ENCODE assay signal across 19 cellular contexts in genomic region chr2:60334610-60335009, GRCh38.
DNase-seq lines count a peak whose midpoint lies in the region; ATAC-seq, FAIRE-seq and TF ChIP-seq lines count a peak whose summit lies in the region.
"Had no signal": no experiment of that assay in that cellular context is flagged by ENCODE, and none has a peak within 500 bp of the region (broad histone marks: within the 10 kb centered on the region; RNA-seq: fewer than 3 reads in every experiment).

No MANE protein-coding gene starts in this region.

- H2AFZ ChIP-seq in HepG2 (ENCODE audit: low read length) = no peak overlapping the region

- H3K27ac ChIP-seq in HepG2 (ENCODE audit: extremely low read length, insufficient read depth, low read length) = no peak overlapping the region
- no peak overlapping the region for H3K27ac ChIP-seq in right lobe of liver
- no peak overlapping the region for H3K27ac ChIP-seq in esophagus muscularis mucosa (replicated peaks in 1 of 4)
- no peak overlapping the region for H3K27ac ChIP-seq in vagina
- H3K27ac ChIP-seq: Peyer's patch had no signal

- H4K20me1 ChIP-seq in HepG2 (ENCODE audit: insufficient read depth, low read length) = no peaks in the 10 kb centered on the region

- H3K9me3 ChIP-seq in HepG2 (ENCODE audit: low read length) (no peaks in the 10 kb centered on the region), right lobe of liver (no peaks in the 10 kb centered on the region), esophagus muscularis mucosa (no peaks in the 10 kb centered on the region), vagina (no peaks in the 10 kb centered on the region)
- H3K9me3 ChIP-seq: Peyer's patch had no signal

- POLR2A ChIA-PET in HepG2 (lab: Yijun Ruan, JAX) = no interaction called here

- H3K4me1 ChIP-seq in HepG2 (ENCODE audit: insufficient read depth, low read length) (peaks cover 17% of the 10 kb centered on the region), right lobe of liver (no peaks in the 10 kb centered on the region), esophagus muscularis mucosa (no peaks in the 10 kb centered on the region), vagina (no peaks in the 10 kb centered on the region)
- H3K4me1 ChIP-seq: Peyer's patch had no signal

- TF ChIP-seq RAD21 in HepG2 (CRISPR knock-in tag; IDR thresholded peaks at IDR 0.05) = no peak

- no peak for TF ChIP-seq POLR2A in HepG2 (IDR thresholded peaks at IDR 0.05; ENCODE audit: insufficient read depth in 1 of 2, low read depth in 2 of 2, low read length in 2 of 2)
- TF ChIP-seq POLR2A in right lobe of liver (IDR thresholded peaks at IDR 0.05) = no peak
- TF ChIP-seq POLR2A in esophagus muscularis mucosa (IDR thresholded peaks at IDR 0.05; ENCODE audit: low read depth) = no peak
- no peak for TF ChIP-seq POLR2A in vagina (IDR thresholded peaks at IDR 0.05)

- DNase-seq in HepG2 (ENCODE audit: low spot score) = no peak
- no peak for DNase-seq in right lobe of liver
- DNase-seq in NOMO-1 treated with dmso at 0.1 percent for 144 hours (lab: John Stamatoyannopoulos, UW; ENCODE audit: unreplicated experiment) = peak; percentile 62
- peak; percentile 77 for DNase-seq in esophagus muscularis mucosa (ENCODE audit: extremely low spot score)
- peak; percentile 49 to 60 for DNase-seq in vagina (ENCODE audit: extremely low spot score in 2 of 2)
- no peak for DNase-seq in GM03348 (ENCODE audit: low spot score)
- DNase-seq in NCI-H2227 (lab: John Stamatoyannopoulos, UW; ENCODE audit: unreplicated experiment) = no peak
- DNase-seq: Calu3, KBM-7, NCI-H1092 treated with DMSO at 0.1 percent for 48 hours, NCI-H2081 treated with DMSO at 0.1 percent for 48 hours, NCI-H2227 treated with DMSO at 0.1 percent for 48 hours, NCI-H524 treated with DMSO at 0.1 percent for 48 hours, Peyer's patch, T-cell had no signal

- H3K79me2 ChIP-seq in HepG2 (ENCODE audit: insufficient read depth, low read length) = no peaks in the 10 kb centered on the region

- H3K4me3 ChIP-seq in HepG2 (replicated peaks in 1 of 3; ENCODE audit: insufficient read depth in 1 of 3, low read depth in 2 of 3, low read length in 3 of 3) (no peak overlapping the region), right lobe of liver (no peak overlapping the region), esophagus muscularis mucosa (no peak overlapping the region), vagina (no peak overlapping the region)
- H3K4me3 ChIP-seq: Peyer's patch had no signal

- TF ChIP-seq EP300 in HepG2 (IDR thresholded peaks at IDR 0.05; ENCODE audit: low read depth in 2 of 2, low read length in 2 of 2) = no peak
- TF ChIP-seq EP300 in HepG2 (CRISPR knock-in tag; IDR thresholded peaks at IDR 0.05; ENCODE audit: borderline replicate concordance) = no peak
- TF ChIP-seq EP300 in esophagus muscularis mucosa (IDR thresholded peaks at IDR 0.05) = no peak

- ATAC-seq in HepG2 (no peak), right lobe of liver (no peak), GM21786 (IDR thresholded peaks at IDR 0.05; ENCODE audit: unreplicated experiment) (no peak)
- ATAC-seq: CD8-positive, alpha-beta T cell; T-cell had no signal

- H3K9ac ChIP-seq in HepG2 (ENCODE audit: insufficient read depth, low read depth, low read length) = no peak overlapping the region

- no TSS peak for BruUV-seq in HepG2 (replicated peaks; lab: Mats Ljungman, UMichigan)

- H3K36me3 ChIP-seq in HepG2 (replicated peaks in 1 of 2; ENCODE audit: control insufficient read depth in 1 of 2, insufficient read depth in 2 of 2, low read length in 2 of 2) (no peaks in the 10 kb centered on the region), right lobe of liver (no peaks in the 10 kb centered on the region), esophagus muscularis mucosa (no peaks in the 10 kb centered on the region), vagina (no peaks in the 10 kb centered on the region)
- H3K36me3 ChIP-seq: Peyer's patch had no signal

- no peak for FAIRE-seq in HepG2 (lab: Jason Lieb, UNC)
- FAIRE-seq: A204.1, GM12891 had no signal

- in situ Hi-C loops in HepG2 (cut with HindIII; ENCODE audit: extremely low pct_ligation_motif_present, low pct_unique_long_range_greater_than_20kb) = no loop called here

- TF ChIP-seq CTCF in HepG2 (CRISPR knock-in tag; IDR thresholded peaks at IDR 0.05) (no peak), right lobe of liver (IDR thresholded peaks at IDR 0.05) (no peak), esophagus muscularis mucosa (IDR thresholded peaks at IDR 0.05) (no peak), vagina (IDR thresholded peaks at IDR 0.05) (no peak)

- intact Hi-C loops in HepG2 (cut with micrococcal nuclease; ENCODE audit: unreplicated experiment) = no loop called here
- intact Hi-C loops in right lobe of liver (cut with DNase I) = no loop called here
- intact Hi-C loops in esophagus muscularis mucosa (cut with DNase I) = no loop called here
- intact Hi-C loops in vagina (cut with DNase I) = no loop called here

- CTCF ChIA-PET in HepG2 (lab: Yijun Ruan, JAX; ENCODE audit: low intra/inter-chr PET ratio, low total read pairs) = no interaction called here

- WGBS in HepG2 (ENCODE audit: low lambda C conversion rate) = 40% methylated on average over 3 of the region's 4 CpGs
- 67% methylated on average over 2 of the region's 4 CpGs for WGBS in right lobe of liver (ENCODE audit: insufficient coverage, low coverage, low lambda C conversion rate, missing lambda C conversion rate)
- WGBS in esophagus muscularis mucosa = 78% methylated on average over 4 of the region's 4 CpGs

- H3K4me2 ChIP-seq in HepG2 (ENCODE audit: low read depth, low read length) = no peak overlapping the region

- H3K27me3 ChIP-seq in HepG2 (ENCODE audit: control insufficient read depth in 1 of 2, insufficient read depth in 2 of 2, low read length in 2 of 2) (no peaks in the 10 kb centered on the region; a peak in 1 of 5 replicates), right lobe of liver (no peaks in the 10 kb centered on the region), esophagus muscularis mucosa (no peaks in the 10 kb centered on the region), vagina (no peaks in the 10 kb centered on the region)
- H3K27me3 ChIP-seq: Peyer's patch had no signal

TF ChIP-seq in HepG2, 621 proteins besides CTCF, POLR2A, EP300 and RAD21:
- TF ChIP-seq BRF2 (CRISPR knock-in tag; IDR thresholded peaks at IDR 0.05) (no peak), POLR2G (IDR thresholded peaks at IDR 0.05; ENCODE audit: low read depth, low read length) (no peak), CEBPB (IDR thresholded peaks at IDR 0.05; ENCODE audit: borderline replicate concordance, low read depth, low read length) (0 out of 2 replicates have a peak, but pooled peaks have one; percentile 18), MED8 (CRISPR knock-in tag; IDR thresholded peaks at IDR 0.05; ENCODE audit: insufficient replicate concordance) (no peak), ZFYVE20 (CRISPR knock-in tag; IDR thresholded peaks at IDR 0.05; ENCODE audit: borderline replicate concordance, low read depth) (no peak)

Comparison
In these comparisons a context has a peak if more than half of its experiments do, and no peak if none do; other contexts are left out.
1. DNase-seq: peak in NOMO-1 treated with dmso at 0.1 percent for 144 hours (single experiment), esophagus muscularis mucosa (single experiment) and vagina (2 of 2); none in HepG2 (single experiment), right lobe of liver (0 of 3), GM03348 (single experiment) and NCI-H2227 (single experiment).